In the genomic region with DNA sequence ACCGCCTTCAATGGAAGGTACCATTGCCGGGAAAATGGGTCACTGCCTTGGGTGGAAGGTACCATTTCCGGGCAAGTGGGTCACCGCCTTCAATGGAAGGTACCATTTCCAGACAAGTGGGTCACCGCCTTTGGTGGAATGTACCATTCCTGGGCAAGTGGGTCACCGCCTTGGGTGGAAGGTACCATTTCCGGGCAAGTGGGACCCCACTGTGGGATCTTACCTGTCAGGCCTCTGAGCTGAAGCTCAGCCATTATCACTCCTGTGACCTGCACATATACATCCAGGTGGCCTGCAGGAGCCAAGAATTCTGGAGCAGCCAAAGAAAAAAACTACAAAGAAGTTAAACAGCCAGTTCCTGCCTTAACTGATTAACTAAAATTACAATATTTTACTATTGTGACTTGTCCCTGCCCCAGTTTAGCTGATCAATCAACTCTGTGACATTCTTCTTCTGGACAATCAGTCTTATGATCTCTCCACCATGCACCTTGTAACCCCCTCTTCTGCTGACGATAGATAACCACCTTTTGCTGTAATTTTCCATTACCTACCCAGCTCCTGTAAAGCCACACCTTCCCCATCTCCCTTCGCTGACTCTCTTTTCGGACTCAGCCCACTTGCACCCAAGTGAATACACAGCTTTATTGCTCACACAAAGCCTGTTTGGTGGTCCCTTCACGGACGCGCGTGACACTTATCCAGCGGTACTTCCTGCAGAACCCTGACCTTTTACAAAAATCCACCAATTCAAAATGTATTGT, we compare ENCODE assay signal across 25 cellular contexts.
"Had no signal": no experiment of that assay in that cellular context is flagged by ENCODE, and none has a peak within 500 bp of the region (broad histone marks: within the 10 kb centered on the region; RNA-seq: fewer than 3 reads in every experiment).

No MANE protein-coding gene starts in this region.

- H3K9me2 ChIP-seq: SK-N-SH had no signal

- H3K36me3 ChIP-seq: Peyer's patch, SJCRH30 had no signal

- H3K9me3 ChIP-seq: SJCRH30, SK-N-SH had no signal

- H3K27me3 ChIP-seq: Peyer's patch, SJCRH30 had no signal

- H3K4me3 ChIP-seq: Peyer's patch, SJCRH30 had no signal

- ATAC-seq: activated CD4-positive, CD25-positive, alpha-beta regulatory T cell treated with anti-CD3 and anti-CD28 coated beads, Interleukin-2, amount 50 U/mL, for 24 hours; activated CD8-positive, alpha-beta T cell treated with anti-CD3 and anti-CD28 coated beads for 36 hours; activated T-cell treated with anti-CD3 and anti-CD28 coated beads, Interleukin-2, amount 50 U/mL, for 72 hours had no signal

- H3K4me3 Mint-ChIP-seq: activated CD8-positive, alpha-beta T cell treated with anti-CD3 and anti-CD28 coated beads for 36 hours; activated naive CD4-positive, alpha-beta T cell treated with anti-CD3 and anti-CD28 coated beads, Interleukin-2, amount 10 ng/mL, durations not matched to agents 7 days and 5 days; activated naive CD8-positive, alpha-beta T cell treated with anti-CD3 and anti-CD28 coated beads for 36 hours; activated T-cell treated with anti-CD3 and anti-CD28 coated beads, Interleukin-2, amount 50 U/mL, for 72 hours; T-helper 2 cell treated with Interferon-gamma antibody and Interleukin-4, amounts not matched to agents 5 μg/mL and 100 μg/mL, for 36 hours had no signal

- DNase-seq: activated CD4-positive, alpha-beta T cell treated with anti-CD3 and anti-CD28 coated beads for 4 hours; activated CD8-positive, alpha-beta memory T cell treated with anti-CD3 and anti-CD28 coated beads, Interleukin-2, amount 50 U/mL, for 4 hours; activated CD8-positive, alpha-beta T cell treated with anti-CD3 and anti-CD28 coated beads for 36 hours; activated gamma-delta T cell treated with Interleukin-2 at 50 U/mL for 16 hours; activated naive CD4-positive, alpha-beta T cell treated with anti-CD3 and anti-CD28 coated beads, Interleukin-2, amount 10 ng/mL, durations not matched to agents 7 days and 5 days; activated naive CD8-positive, alpha-beta T cell treated with anti-CD3 and anti-CD28 coated beads for 36 hours; activated T-cell treated with anti-CD3 and anti-CD28 coated beads, Interleukin-2, amount 50 U/mL, for 72 hours; NCI-H1092 treated with DMSO at 0.1 percent for 48 hours; NCI-H1417 treated with DMSO at 0.1 percent for 48 hours; NCI-H1694; NCI-H2029; NCI-H2107; NCI-H2171 treated with DMSO at 0.1 percent for 48 hours; NCI-H510A; NCI-H526 treated with DMSO at 0.1 percent for 48 hours; NCI-H82; Peyer's patch; Right ventricle myocardium superior; SJCRH30; SK-N-SH; T-helper 1 cell had no signal

- H3K9ac ChIP-seq: SK-N-SH had no signal

- H3K27me3 Mint-ChIP-seq: activated CD8-positive, alpha-beta T cell treated with anti-CD3 and anti-CD28 coated beads for 36 hours; activated naive CD4-positive, alpha-beta T cell treated with anti-CD3 and anti-CD28 coated beads, Interleukin-2, amount 10 ng/mL, durations not matched to agents 7 days and 5 days; activated naive CD8-positive, alpha-beta T cell treated with anti-CD3 and anti-CD28 coated beads for 36 hours had no signal

- H3K4me1 ChIP-seq: Peyer's patch, SJCRH30 had no signal

- H3K27ac Mint-ChIP-seq: activated CD8-positive, alpha-beta T cell treated with anti-CD3 and anti-CD28 coated beads for 36 hours; activated naive CD4-positive, alpha-beta T cell treated with anti-CD3 and anti-CD28 coated beads, Interleukin-2, amount 10 ng/mL, durations not matched to agents 7 days and 5 days; activated naive CD8-positive, alpha-beta T cell treated with anti-CD3 and anti-CD28 coated beads for 36 hours; activated T-cell treated with anti-CD3 and anti-CD28 coated beads, Interleukin-2, amount 50 U/mL, for 72 hours; activated T-helper 2 cell treated with anti-CD3 and anti-CD28 coated beads, Interferon-gamma antibody, Interleukin-2, Interleukin-4, amounts not matched to agents 10 μg/mL and 5 μg/mL and 100 μg/mL, durations not matched to agents 14 hours and 24 hours and 36 hours; T-helper 2 cell treated with Interferon-gamma antibody and Interleukin-4, amounts not matched to agents 5 μg/mL and 100 μg/mL, for 36 hours had no signal

- H3K4me1 Mint-ChIP-seq: activated naive CD4-positive, alpha-beta T cell treated with anti-CD3 and anti-CD28 coated beads, Interleukin-2, amount 10 ng/mL, durations not matched to agents 7 days and 5 days; activated naive CD8-positive, alpha-beta T cell treated with anti-CD3 and anti-CD28 coated beads for 36 hours had no signal

- H3K27ac ChIP-seq: Peyer's patch, RWPE1, SJCRH30 had no signal

- H3K4me2 ChIP-seq: SK-N-SH had no signal
